Comparison of ENCODE assay signal across 20 cellular contexts in the genomic region with DNA sequence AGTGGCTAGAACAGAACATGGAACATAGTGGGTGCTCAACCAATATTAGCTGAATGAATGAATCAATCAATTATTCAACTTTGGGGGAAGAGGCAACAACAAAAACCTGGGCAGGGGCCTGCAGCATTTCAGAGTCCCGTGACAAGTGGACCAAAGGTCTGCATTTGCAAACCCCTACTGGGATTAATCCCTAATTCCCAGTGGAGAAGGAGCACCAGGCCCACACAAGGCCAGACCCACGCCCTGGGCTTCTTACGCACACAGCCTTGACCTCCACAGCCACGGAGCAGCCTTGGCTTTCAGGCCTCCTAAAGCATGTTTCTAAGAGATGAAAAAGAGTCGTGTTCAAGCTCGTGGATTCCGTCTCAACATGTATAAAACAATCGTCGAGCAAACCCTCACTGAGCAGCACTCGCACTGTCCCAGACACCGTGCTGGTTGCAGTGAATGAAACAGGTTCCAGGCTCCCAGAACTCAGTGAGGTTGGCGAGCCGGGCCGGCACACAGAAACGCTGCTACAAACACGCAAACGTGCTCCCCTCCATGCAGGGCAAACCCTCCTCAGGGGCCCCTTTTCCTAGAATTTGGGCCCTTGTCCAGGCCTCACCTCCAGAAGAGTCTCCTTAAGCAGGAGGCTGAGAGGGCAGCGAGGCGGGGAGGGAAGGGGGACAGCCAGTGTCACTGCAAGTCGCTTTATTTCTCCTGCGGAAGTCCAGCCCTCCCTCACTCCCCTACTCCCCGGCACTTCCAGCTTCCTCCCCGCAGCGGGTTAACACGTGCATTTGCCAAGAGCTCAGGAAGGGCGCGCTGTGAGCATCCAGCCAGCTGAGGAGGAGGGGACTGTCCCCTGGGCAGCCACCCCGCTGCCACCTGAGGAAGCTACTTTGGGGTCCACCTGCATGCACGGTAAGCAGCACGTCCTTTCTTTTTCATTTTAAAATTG.
DNase-seq lines count a peak whose midpoint lies in the region; ATAC-seq, FAIRE-seq and TF ChIP-seq lines count a peak whose summit lies in the region.
"Had no signal": no experiment of that assay in that cellular context is flagged by ENCODE, and none has a peak within 500 bp of the region (broad histone marks: within the 10 kb centered on the region; RNA-seq: fewer than 3 reads in every experiment).

No MANE protein-coding gene starts in this region.

- no peak overlapping the region for H3K27ac ChIP-seq in GM23338 (ENCODE audit: low read depth)
- no peak overlapping the region for H3K27ac ChIP-seq in esophagus muscularis mucosa (replicated peaks in 1 of 4)
- no peak overlapping the region for H3K27ac ChIP-seq in prostate gland
- H3K27ac ChIP-seq: HL-60, Peyer's patch had no signal

- H4K20me1 ChIP-seq in GM23338 (replicated peaks; ENCODE audit: insufficient read depth) = no peaks in the 10 kb centered on the region

- H3K9me3 Mint-ChIP-seq in GM23338 = no peaks in the 10 kb centered on the region
- H3K9me3 Mint-ChIP-seq in neural crest cell = no peaks in the 10 kb centered on the region
- H3K9me3 Mint-ChIP-seq: CD8-positive, alpha-beta T cell had no signal

- no peak for FAIRE-seq in D721Med (lab: Jason Lieb, UNC)
- FAIRE-seq: GM18507 had no signal

- no peak overlapping the region for H3K4me3 ChIP-seq in GM23338
- no peak overlapping the region for H3K4me3 ChIP-seq in esophagus muscularis mucosa
- no peak overlapping the region for H3K4me3 ChIP-seq in prostate gland
- H3K4me3 ChIP-seq: Peyer's patch had no signal

- TF ChIP-seq EP300 in esophagus muscularis mucosa (IDR thresholded peaks at IDR 0.05) = no peak

- H3K36me3 ChIP-seq in GM23338 (ENCODE audit: insufficient read depth) = no peaks in the 10 kb centered on the region
- no peaks in the 10 kb centered on the region for H3K36me3 ChIP-seq in esophagus muscularis mucosa
- H3K36me3 ChIP-seq in prostate gland = no peaks in the 10 kb centered on the region
- H3K36me3 ChIP-seq: BE2C, Peyer's patch had no signal

- no peaks in the 10 kb centered on the region for H3F3A ChIP-seq in GM23338 (replicated peaks; ENCODE audit: low read depth)

- TF ChIP-seq CTCF in D721Med (IDR thresholded peaks at IDR 0.05; ENCODE audit: insufficient read depth, missing control alignments) (no peak), GM23338 (conservative IDR thresholded peaks at IDR 0.05; ENCODE audit: low read depth in 2 of 2) (peak in 1 of 2 experiments; percentile 21; a peak in 1 of 4 replicates), esophagus muscularis mucosa (IDR thresholded peaks at IDR 0.05) (no peak), neural crest cell (conservative IDR thresholded peaks at IDR 0.05) (no peak), prostate gland (IDR thresholded peaks at IDR 0.05) (no peak)

- peak; percentile 91 for ATAC-seq in GM23338
- ATAC-seq in HG02870 (IDR thresholded peaks at IDR 0.05; ENCODE audit: unreplicated experiment) = no peak
- ATAC-seq: CD8-positive, alpha-beta T cell; SK-N-SH treated with all-trans-retinoic acid at 6 μM for 48 hours had no signal

- TF ChIP-seq POLR2A in esophagus muscularis mucosa (IDR thresholded peaks at IDR 0.05; ENCODE audit: low read depth) (no peak), prostate gland (IDR thresholded peaks at IDR 0.05) (no peak)

- H3K4me3 Mint-ChIP-seq in GM23338 (no peak overlapping the region), neural crest cell (no peak overlapping the region)
- H3K4me3 Mint-ChIP-seq: CD8-positive, alpha-beta T cell had no signal

- H3K27ac Mint-ChIP-seq in GM23338 (no peak overlapping the region), neural crest cell (ENCODE audit: unreplicated experiment) (peak overlapping the region; percentile 73)
- H3K27ac Mint-ChIP-seq: CD8-positive, alpha-beta T cell had no signal

- H3K27me3 ChIP-seq in GM23338 (ENCODE audit: insufficient read depth) = no peaks in the 10 kb centered on the region
- H3K27me3 ChIP-seq in esophagus muscularis mucosa = no peaks in the 10 kb centered on the region
- no peaks in the 10 kb centered on the region for H3K27me3 ChIP-seq in prostate gland (replicated peaks; ENCODE audit: insufficient read depth)
- H3K27me3 ChIP-seq: BE2C, Peyer's patch had no signal

- no peaks in the 10 kb centered on the region for H3K9me2 ChIP-seq in GM23338 (ENCODE audit: insufficient read depth)

- peak; percentile 11 for DNase-seq in D721Med (ENCODE audit: insufficient read length, low spot score)
- DNase-seq in GM23338 (ENCODE audit: low spot score) = peak; percentile 68
- DNase-seq in esophagus muscularis mucosa (ENCODE audit: extremely low spot score) = peak; percentile 83
- no peak for DNase-seq in neural crest cell (ENCODE audit: low read depth, low spot score)
- DNase-seq in GM03348 (ENCODE audit: low spot score) = no peak
- DNase-seq in NCI-H2196 (lab: John Stamatoyannopoulos, UW; ENCODE audit: unreplicated experiment) = no peak
- DNase-seq in prostate gland (ENCODE audit: low spot score) = no peak
- DNase-seq: ACHN, BE2C, NCI-H1048, NCI-H146, NCI-H446 treated with DMSO at 0.1 percent for 48 hours, NCI-H774, Peyer's patch, SHP77 had no signal

- no peaks in the 10 kb centered on the region for H3K4me1 ChIP-seq in GM23338 (ENCODE audit: insufficient read depth)
- H3K4me1 ChIP-seq in esophagus muscularis mucosa = no peaks in the 10 kb centered on the region
- H3K4me1 ChIP-seq in prostate gland (replicated peaks) = no peaks in the 10 kb centered on the region
- H3K4me1 ChIP-seq: BE2C, Peyer's patch had no signal

- H3K36me3 Mint-ChIP-seq in GM23338 (ENCODE audit: low read depth) = no peaks in the 10 kb centered on the region
- H3K36me3 Mint-ChIP-seq in neural crest cell (ENCODE audit: low read depth) = no peaks in the 10 kb centered on the region
- H3K36me3 Mint-ChIP-seq: CD8-positive, alpha-beta T cell had no signal

- intact Hi-C loops in esophagus muscularis mucosa (cut with DNase I) (no loop called here), prostate gland (cut with DNase I) (no loop called here)

- H3K27me3 Mint-ChIP-seq in GM23338 (ENCODE audit: insufficient read depth, low read depth, poor library complexity) (peaks cover 5% of the 10 kb centered on the region), neural crest cell (ENCODE audit: low read depth) (no peaks in the 10 kb centered on the region)

- H3K4me2 ChIP-seq in GM23338 = peak overlapping the region; percentile 32; the same call in 1 of the 2 replicates

- no peaks in the 10 kb centered on the region for H3K79me2 ChIP-seq in GM23338 (replicated peaks; ENCODE audit: insufficient read depth)

- H3K9me3 ChIP-seq in esophagus muscularis mucosa (no peaks in the 10 kb centered on the region), prostate gland (no peaks in the 10 kb centered on the region)
- H3K9me3 ChIP-seq: BE2C, Peyer's patch had no signal

- WGBS in esophagus muscularis mucosa = 84% methylated on average over 26 of the region's 30 CpGs
- 69% methylated on average over 30 of the region's 30 CpGs for WGBS in prostate gland

- peak overlapping the region; percentile 96 for H2AFZ ChIP-seq in GM23338

- H3K4me1 Mint-ChIP-seq in GM23338 = peaks cover 17% of the 10 kb centered on the region; the same call in 2 of the 3 replicates
- no peaks in the 10 kb centered on the region for H3K4me1 Mint-ChIP-seq in neural crest cell

TF ChIP-seq in GM23338, 12 proteins besides CTCF, POLR2A, EP300 and RAD21 (continues in another document):
- no peak for TF ChIP-seq EZH2phosphoT487 (IDR thresholded peaks at IDR 0.05; ENCODE audit: unreplicated experiment)
- no peak for TF ChIP-seq JUNB (IDR thresholded peaks at IDR 0.05; ENCODE audit: unreplicated experiment)
- no peak for TF ChIP-seq ZNF331 (CRISPR knock-in tag; IDR thresholded peaks at IDR 0.05; ENCODE audit: low read depth)
- no peak for TF ChIP-seq STAT1 (IDR thresholded peaks at IDR 0.05; ENCODE audit: unreplicated experiment)
- no peak for TF ChIP-seq NANOG (IDR thresholded peaks at IDR 0.05; ENCODE audit: borderline replicate concordance)
- TF ChIP-seq ZNF114 (CRISPR knock-in tag; IDR thresholded peaks at IDR 0.05) = no peak
- TF ChIP-seq, protein P1, sequence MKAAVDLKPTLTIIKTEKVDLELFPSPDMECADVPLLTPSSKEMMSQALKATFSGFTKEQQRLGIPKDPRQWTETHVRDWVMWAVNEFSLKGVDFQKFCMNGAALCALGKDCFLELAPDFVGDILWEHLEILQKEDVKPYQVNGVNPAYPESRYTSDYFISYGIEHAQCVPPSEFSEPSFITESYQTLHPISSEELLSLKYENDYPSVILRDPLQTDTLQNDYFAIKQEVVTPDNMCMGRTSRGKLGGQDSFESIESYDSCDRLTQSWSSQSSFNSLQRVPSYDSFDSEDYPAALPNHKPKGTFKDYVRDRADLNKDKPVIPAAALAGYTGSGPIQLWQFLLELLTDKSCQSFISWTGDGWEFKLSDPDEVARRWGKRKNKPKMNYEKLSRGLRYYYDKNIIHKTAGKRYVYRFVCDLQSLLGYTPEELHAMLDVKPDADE (IDR thresholded peaks at IDR 0.05) = no peak
- no peak for TF ChIP-seq CREB1 (CRISPR knock-in tag; IDR thresholded peaks at IDR 0.05; ENCODE audit: low read depth)
- TF ChIP-seq EZH2 (IDR thresholded peaks at IDR 0.05; ENCODE audit: low read depth, unreplicated experiment) = no peak
- TF ChIP-seq POLR2AphosphoS5 (IDR thresholded peaks at IDR 0.05; ENCODE audit: low read depth) = no peak

Comparison
In these comparisons a context has a peak if more than half of its experiments do, and no peak if none do; other contexts are left out.
1. DNase-seq: peak in D721Med (single experiment), GM23338 (single experiment) and esophagus muscularis mucosa (single experiment); none in neural crest cell (single experiment), GM03348 (single experiment), NCI-H2196 (single experiment) and prostate gland (single experiment).